In genomic region chr11:47971501-47971900, GRCh38 we compare ENCODE assay signal across 2 cellular contexts.
TF ChIP-seq lines count a peak whose summit lies in the region.

No MANE protein-coding gene starts in this region.

TF ChIP-seq in HEK293, 187 proteins besides CTCF, POLR2A, EP300 and RAD21:
- TF ChIP-seq ZBTB7A (tag by site-specific recombination; IDR thresholded peaks at IDR 0.05; ENCODE audit: low read depth) (no peak), ZNF600 (tag by site-specific recombination; IDR thresholded peaks at IDR 0.05) (0 out of 2 replicates have a peak, but pooled peaks have one; percentile 25), SP7 (tag by site-specific recombination; IDR thresholded peaks at IDR 0.05) (peak; percentile 52; the same call in 1 of the 2 replicates)

TF ChIP-seq in H1, 55 proteins besides CTCF, POLR2A, EP300 and RAD21:
- TF ChIP-seq JUN (IDR thresholded peaks at IDR 0.05; ENCODE audit: low read depth, low read length) (no peak), RNF2 (IDR thresholded peaks at IDR 0.05; ENCODE audit: borderline replicate concordance, low read depth, low read length, missing control alignments, poor library complexity, severe bottlenecking) (no peak), TBP (IDR thresholded peaks at IDR 0.05; ENCODE audit: low read depth, low read length) (no peak), TCF12 (IDR thresholded peaks at IDR 0.05; ENCODE audit: low read depth, low read length) (no peak), KDM1A (IDR thresholded peaks at IDR 0.05; ENCODE audit: borderline replicate concordance, low read length) (no peak), HDAC6 (IDR thresholded peaks at IDR 0.05; ENCODE audit: low read depth, low read length) (no peak), CHD2 (IDR thresholded peaks at IDR 0.05; ENCODE audit: low read length) (no peak), PHF8 (conservative IDR thresholded peaks at IDR 0.05; ENCODE audit: low read depth, low read length) (no peak), SUZ12 (IDR thresholded peaks at IDR 0.05; ENCODE audit: low read length) (no peak), SP2 (IDR thresholded peaks at IDR 0.05; ENCODE audit: low read length) (no peak)
